Comparison of ENCODE assay signal across 2 cellular contexts in the genomic region with DNA sequence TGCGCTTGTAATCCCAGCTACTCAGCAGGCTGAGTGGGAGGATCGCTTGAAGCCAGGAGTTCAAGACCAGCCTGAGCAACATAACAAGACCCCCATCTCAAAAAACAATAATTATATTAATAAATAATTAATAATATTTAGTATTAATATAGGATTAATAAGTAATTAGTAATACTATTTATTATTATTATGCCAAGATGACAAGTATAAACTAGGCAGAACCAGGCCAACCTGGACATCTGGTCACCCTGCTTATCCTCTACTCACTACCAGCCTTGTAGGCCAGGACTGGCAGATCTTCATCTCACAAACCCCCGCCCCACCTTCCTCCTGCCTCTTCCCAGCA.
TF ChIP-seq lines count a peak whose summit lies in the region.

No MANE protein-coding gene starts in this region.

TF ChIP-seq in HEK293, 187 proteins besides CTCF, POLR2A, EP300 and RAD21 (continued from another document):
- TF ChIP-seq ZNF623 (tag by site-specific recombination; IDR thresholded peaks at IDR 0.05) (0 out of 2 replicates have a peak, but pooled peaks have one; percentile 1), ZNF211 (tag by site-specific recombination; IDR thresholded peaks at IDR 0.05; ENCODE audit: low read depth) (no peak), ZBTB21 (tag by site-specific recombination; IDR thresholded peaks at IDR 0.05) (no peak), ZNF24 (tag by site-specific recombination; IDR thresholded peaks at IDR 0.05) (0 out of 2 replicates have a peak, but pooled peaks have one; percentile 1), ZFHX2 (tag by site-specific recombination; conservative IDR thresholded peaks at IDR 0.05) (0 out of 2 replicates have a peak, but pooled peaks have one; percentile 4), ZNF621 (tag by site-specific recombination; IDR thresholded peaks at IDR 0.05) (no peak)

TF ChIP-seq in WTC11, 78 proteins besides CTCF, POLR2A, EP300 and RAD21 (continued from another document):
- TF ChIP-seq, protein P1, sequence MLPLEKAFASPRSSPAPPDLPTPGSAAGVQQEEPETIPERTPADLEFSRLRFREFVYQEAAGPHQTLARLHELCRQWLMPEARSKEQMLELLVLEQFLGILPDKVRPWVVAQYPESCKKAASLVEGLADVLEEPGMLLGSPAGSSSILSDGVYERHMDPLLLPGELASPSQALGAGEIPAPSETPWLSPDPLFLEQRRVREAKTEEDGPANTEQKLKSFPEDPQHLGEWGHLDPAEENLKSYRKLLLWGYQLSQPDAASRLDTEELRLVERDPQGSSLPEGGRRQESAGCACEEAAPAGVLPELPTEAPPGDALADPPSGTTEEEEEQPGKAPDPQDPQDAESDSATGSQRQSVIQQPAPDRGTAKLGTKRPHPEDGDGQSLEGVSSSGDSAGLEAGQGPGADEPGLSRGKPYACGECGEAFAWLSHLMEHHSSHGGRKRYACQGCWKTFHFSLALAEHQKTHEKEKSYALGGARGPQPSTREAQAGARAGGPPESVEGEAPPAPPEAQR (CRISPR knock-in tag; IDR thresholded peaks at IDR 0.05): no peak
- TF ChIP-seq GRHL2 (CRISPR knock-in tag; IDR thresholded peaks at IDR 0.05; ENCODE audit: insufficient replicate concordance, severe bottlenecking) (no peak), HMGA2 (CRISPR knock-in tag; IDR thresholded peaks at IDR 0.05) (peak; percentile 95)
